In genomic region chr2:54353216-54353615, GRCh38 we compare ENCODE assay signal across 22 cellular contexts.
"Had no signal": no experiment of that assay in that cellular context is flagged by ENCODE, and none has a peak within 500 bp of the region (broad histone marks: within the 10 kb centered on the region; RNA-seq: fewer than 3 reads in every experiment).

No MANE protein-coding gene starts in this region.

- DNase-seq: activated CD4-positive, alpha-beta T cell treated with anti-CD3 and anti-CD28 coated beads, Interleukin-2, amount 10 ng/mL, durations not matched to agents 7 days and 5 days; activated CD8-positive, alpha-beta T cell treated with anti-CD3 and anti-CD28 coated beads, Interleukin-2, amount 10 ng/mL, durations not matched to agents 7 days and 5 days; activated effector memory CD4-positive, alpha-beta T cell treated with Interleukin-2 at 50 U/mL for 16 hours; activated naive CD4-positive, alpha-beta T cell treated with anti-CD3 and anti-CD28 coated beads, Interleukin-2, amount 10 ng/mL, durations not matched to agents 7 days and 5 days; activated naive CD8-positive, alpha-beta T cell treated with anti-CD3 and anti-CD28 coated beads, Interleukin-2, amount 50 U/mL, for 24 hours; activated T-cell treated with anti-CD3 and anti-CD28 coated beads, Interleukin-2, amount 50 U/mL, for 24 hours; anterior cingulate cortex; brain microvascular endothelial cell; gastrocnemius medialis; head of caudate nucleus; kidney glomerular epithelial cell; lower lobe of right lung; nucleus accumbens; stimulated activated CD4-positive, alpha-beta T cell treated with anti-CD3 and anti-CD28 coated beads, Interleukin-2, amount 100 ng/mL, for 24 hours; stimulated activated naive CD4-positive, alpha-beta T cell treated with Interleukin-2 at 50 U/mL for 16 hours; T-helper 9 cell; tibial artery had no signal

- H3K9me3 Mint-ChIP-seq: activated CD4-positive, alpha-beta T cell treated with anti-CD3 and anti-CD28 coated beads, Interleukin-2, amount 10 ng/mL, durations not matched to agents 7 days and 5 days; activated naive CD4-positive, alpha-beta T cell treated with anti-CD3 and anti-CD28 coated beads, Interleukin-2, amount 10 ng/mL, durations not matched to agents 7 days and 5 days; activated naive CD8-positive, alpha-beta T cell treated with anti-CD3 and anti-CD28 coated beads, Interleukin-2, amount 50 U/mL, for 24 hours; activated T-cell treated with anti-CD3 and anti-CD28 coated beads, Interleukin-2, amount 50 U/mL, for 24 hours had no signal

- H3K4me3 Mint-ChIP-seq: activated CD4-positive, alpha-beta T cell treated with anti-CD3 and anti-CD28 coated beads, Interleukin-2, amount 10 ng/mL, durations not matched to agents 7 days and 5 days; activated CD8-positive, alpha-beta T cell treated with anti-CD3 and anti-CD28 coated beads, Interleukin-2, amount 10 ng/mL, durations not matched to agents 7 days and 5 days; activated naive CD4-positive, alpha-beta T cell treated with anti-CD3 and anti-CD28 coated beads, Interleukin-2, amount 10 ng/mL, durations not matched to agents 7 days and 5 days; activated naive CD8-positive, alpha-beta T cell treated with anti-CD3 and anti-CD28 coated beads, Interleukin-2, amount 50 U/mL, for 24 hours; activated T-cell treated with anti-CD3 and anti-CD28 coated beads, Interleukin-2, amount 50 U/mL, for 24 hours; mesothelial cell of epicardium; nephron had no signal

- H3K27ac ChIP-seq: brain microvascular endothelial cell, coronary artery, gastrocnemius medialis, lower lobe of right lung, tibial artery had no signal

- H3K27me3 ChIP-seq: brain microvascular endothelial cell, gastrocnemius medialis, tibial artery had no signal

- H3K36me3 Mint-ChIP-seq: activated naive CD4-positive, alpha-beta T cell treated with anti-CD3 and anti-CD28 coated beads, Interleukin-2, amount 10 ng/mL, durations not matched to agents 7 days and 5 days; mesothelial cell of epicardium had no signal

- H3K27ac Mint-ChIP-seq: activated CD4-positive, alpha-beta T cell treated with anti-CD3 and anti-CD28 coated beads, Interleukin-2, amount 10 ng/mL, durations not matched to agents 7 days and 5 days; activated CD8-positive, alpha-beta T cell treated with anti-CD3 and anti-CD28 coated beads, Interleukin-2, amount 10 ng/mL, durations not matched to agents 7 days and 5 days; activated naive CD4-positive, alpha-beta T cell treated with anti-CD3 and anti-CD28 coated beads, Interleukin-2, amount 10 ng/mL, durations not matched to agents 7 days and 5 days; activated naive CD8-positive, alpha-beta T cell treated with anti-CD3 and anti-CD28 coated beads, Interleukin-2, amount 50 U/mL, for 24 hours; activated T-cell treated with anti-CD3 and anti-CD28 coated beads, Interleukin-2, amount 50 U/mL, for 24 hours; mesothelial cell of epicardium; nephron had no signal

- H3K9me3 ChIP-seq: gastrocnemius medialis, lower lobe of right lung, tibial artery had no signal

- FAIRE-seq: endometrium, urothelium cell line had no signal

- H3K4me1 Mint-ChIP-seq: activated CD4-positive, alpha-beta T cell treated with anti-CD3 and anti-CD28 coated beads, Interleukin-2, amount 10 ng/mL, durations not matched to agents 7 days and 5 days; activated naive CD4-positive, alpha-beta T cell treated with anti-CD3 and anti-CD28 coated beads, Interleukin-2, amount 10 ng/mL, durations not matched to agents 7 days and 5 days; activated naive CD8-positive, alpha-beta T cell treated with anti-CD3 and anti-CD28 coated beads, Interleukin-2, amount 50 U/mL, for 24 hours; nephron had no signal

- H3K36me3 ChIP-seq: brain microvascular endothelial cell, gastrocnemius medialis, lower lobe of right lung, tibial artery had no signal

- H3K4me1 ChIP-seq: gastrocnemius medialis, lower lobe of right lung, tibial artery had no signal

- ATAC-seq: activated CD8-positive, alpha-beta T cell treated with anti-CD3 and anti-CD28 coated beads, Interleukin-2, amount 10 ng/mL, durations not matched to agents 7 days and 5 days; activated naive CD8-positive, alpha-beta T cell treated with anti-CD3 and anti-CD28 coated beads, Interleukin-2, amount 50 U/mL, for 24 hours; gastrocnemius medialis; lower lobe of right lung had no signal

- H3K4me3 ChIP-seq: coronary artery, gastrocnemius medialis, lower lobe of right lung, tibial artery had no signal
